Comparison of ENCODE assay signal across 8 cellular contexts in the genomic region with DNA sequence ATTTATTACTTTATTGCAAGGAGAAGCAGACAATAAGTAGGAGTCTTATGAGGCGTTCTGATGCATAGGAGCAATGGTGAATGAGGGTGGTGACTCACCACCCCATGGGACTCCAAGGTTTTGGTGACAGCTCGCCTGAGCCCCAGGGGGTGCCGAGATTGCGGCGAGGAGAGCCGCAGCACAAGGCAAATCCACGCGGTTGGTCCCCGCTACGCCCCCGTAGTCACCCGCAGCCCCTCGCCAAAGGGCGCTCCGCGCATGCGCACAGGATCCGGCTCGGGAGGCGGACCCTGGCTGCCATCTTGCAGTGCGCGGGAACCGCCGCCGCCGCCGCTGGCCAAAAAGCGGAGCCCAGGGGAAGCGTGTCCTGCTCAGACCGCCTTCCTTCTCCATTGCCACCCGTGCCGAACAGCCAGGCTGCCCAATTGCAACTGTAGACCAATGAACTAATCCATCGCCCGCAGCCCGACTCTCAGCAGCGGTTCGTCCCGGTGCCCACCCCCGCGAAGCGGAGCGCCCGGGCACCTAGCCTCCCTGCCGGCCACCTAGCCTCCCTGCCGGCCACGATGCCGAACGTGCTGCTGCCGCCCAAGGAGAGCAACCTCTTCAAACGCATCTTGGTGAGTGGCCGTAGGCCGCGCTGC. TPM values are rescaled to one million over a fixed set of nuclear protein-coding genes. Genes with fewer than 3 reads are reported as not detected.
DNase-seq lines count a peak whose midpoint lies in the region; ATAC-seq and TF ChIP-seq lines count a peak whose summit lies in the region.

TSS of gene NAA16 (plus strand) at position 305 of the 644 bp plus-strand sequence. CDS start at position 567, 262 bp downstream.

- H3K27ac ChIP-seq in Peyer's patch, result peak within 1 kb of the TSS; percentile 84 to 94 (median 88)
- peak within 1 kb of the TSS; percentile 93 to 96 (median 96) for H3K27ac ChIP-seq in esophagus squamous epithelium

- DNase-seq in DMS79 treated with DMSO at 0.1 percent for 48 hours (lab: John Stamatoyannopoulos, UW) (peak; percentile 48), KG1 (lab: John Stamatoyannopoulos, UW) (peak; percentile 88), Peyer's patch (peak; percentile 83 to 94 (median 90)), esophagus squamous epithelium (lab: John Stamatoyannopoulos, UW) (peak; percentile 47), myocyte (ENCODE audit: low read depth) (peak; percentile 95)
- peak; percentile 98 to 99 for DNase-seq in activated T-cell treated with anti-CD3 and anti-CD28 coated beads, Interleukin-2, amount 50 U/mL, for 48 hours
- peak; percentile 93 to 97 for DNase-seq in stimulated activated CD8-positive, alpha-beta memory T cell treated with anti-CD3 and anti-CD28 coated beads, Interleukin-7, amount 100 ng/mL, for 4 hours (ENCODE audit: low read depth in 2 of 2)

- peak in 2 of 6 experiments; percentile 7 to 23 for TF ChIP-seq CTCF in Peyer's patch (IDR thresholded peaks at IDR 0.05)
- peak in 1 of 6 experiments; percentile 26 for TF ChIP-seq CTCF in esophagus squamous epithelium (IDR thresholded peaks at IDR 0.05)

- WGBS in esophagus squamous epithelium, 2 donors, result 0% methylated on average over 1 to 23 of the region's 53 CpGs

- H3K4me3 ChIP-seq in Peyer's patch (peak within 1 kb of the TSS; percentile 72 to 99 (median 95)), esophagus squamous epithelium (peak within 1 kb of the TSS; percentile 76 to 99 (median 92))

- intact Hi-C loops in esophagus squamous epithelium (cut with DNase I), result no loop called here

- H3K4me1 ChIP-seq in Peyer's patch (peaks cover 0 to 11% (median 3%) of the 10 kb centered on the region in 4 donors), esophagus squamous epithelium (peaks cover 0 to 46% (median 21%) of the 10 kb centered on the region in 3 donors)

- H3K27me3 ChIP-seq in Peyer's patch (no peaks in the 10 kb centered on the region), esophagus squamous epithelium (no peaks in the 10 kb centered on the region)

- ATAC-seq in GM21723 (IDR thresholded peaks at IDR 0.05; ENCODE audit: unreplicated experiment), result peak; percentile 70

- TF ChIP-seq POLR2A in Peyer's patch (IDR thresholded peaks at IDR 0.05) (peak; percentile 39 to 45), esophagus squamous epithelium (IDR thresholded peaks at IDR 0.05) (peak in 2 of 4 donors; percentile 57 to 78)

- H3K9me3 ChIP-seq in Peyer's patch (no peaks in the 10 kb centered on the region), esophagus squamous epithelium (no peaks in the 10 kb centered on the region)

- H3K36me3 ChIP-seq in Peyer's patch (no peaks in the 10 kb centered on the region), esophagus squamous epithelium (no peaks in the 10 kb centered on the region)

RNA-seq across cellular contexts. Expression of gene NAA16, which starts in this region (rescaled TPM):
- 10 to 100 TPM; 11.6 to 74.3 (median 16.6) TPM for total RNA-seq in Peyer's patch
- total RNA-seq in esophagus squamous epithelium, result 10 to 100 TPM in 3 of 4 donors, 1 to 10 TPM in 1; 8.1 to 21.4 (median 12.1) TPM
- 6.9 and 8.6 TPM in 2 replicates for total RNA-seq in myocyte
- polyA plus RNA-seq in myocyte (2012), result 2.3 TPM

Comparison
In these comparisons a context has a peak if more than half of its experiments do, and no peak if none do; other contexts are left out.
1. Peak in every context shown above with its lines: DNase-seq, ATAC-seq, H3K4me3 ChIP-seq and H3K27ac ChIP-seq.
2. DNase-seq: peak in every context shown above with its lines; median percentile 98 in activated T-cell treated with anti-CD3 and anti-CD28 coated beads, Interleukin-2, amount 50 U/mL, for 48 hours; 95 in myocyte; 95 in stimulated activated CD8-positive, alpha-beta memory T cell treated with anti-CD3 and anti-CD28 coated beads, Interleukin-7, amount 100 ng/mL, for 4 hours; 90 in Peyer's patch; 88 in KG1; 48 in DMS79 treated with DMSO at 0.1 percent for 48 hours; 47 in esophagus squamous epithelium.